8 cellular contexts compared by ENCODE assay signal in the genomic region with DNA sequence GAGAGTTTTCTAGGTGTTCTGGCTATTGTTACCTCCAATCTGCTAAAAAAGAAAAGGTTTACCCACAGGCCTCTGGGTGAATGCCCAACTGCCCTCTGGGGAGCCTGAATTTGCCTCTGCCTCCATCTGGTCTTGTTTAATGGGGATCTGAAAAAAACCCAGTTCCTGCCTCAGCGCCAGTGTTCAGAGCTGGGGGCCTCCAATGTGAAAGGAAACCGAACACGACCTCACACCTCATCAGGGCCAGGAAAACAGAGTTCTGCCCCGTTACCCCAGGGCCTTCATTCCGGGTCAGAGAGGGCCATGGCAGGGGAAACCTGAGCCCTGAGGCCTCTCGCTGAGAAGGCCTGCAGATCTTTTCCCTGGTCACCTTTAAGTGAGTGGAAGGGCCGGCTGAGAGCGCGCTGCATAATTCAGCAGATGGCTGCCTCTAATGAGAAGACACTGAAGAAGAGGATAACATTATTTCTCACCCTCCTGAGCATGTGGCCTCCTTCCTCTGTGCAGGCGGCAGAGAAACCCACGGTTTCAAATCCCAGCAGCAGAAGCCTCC. TPM values are rescaled to one million over a fixed set of nuclear protein-coding genes. Genes with fewer than 3 reads are reported as not detected.
DNase-seq lines count a peak whose midpoint lies in the region; ATAC-seq and TF ChIP-seq lines count a peak whose summit lies in the region.

No MANE protein-coding gene starts in this region.

- H3K27me3 Mint-ChIP-seq in activated naive CD4-positive, alpha-beta T cell treated with anti-CD3 and anti-CD28 coated beads, Interleukin-2, amount 50 U/mL, for 24 hours: no peaks in the 10 kb centered on the region
- H3K27me3 Mint-ChIP-seq in natural killer cell (ENCODE audit: low read depth in 2 of 2) (no peaks in the 10 kb centered on the region), Calu3 (ENCODE audit: unreplicated experiment) (no peaks in the 10 kb centered on the region)

- no peaks in the 10 kb centered on the region for H3K9me3 Mint-ChIP-seq in activated naive CD4-positive, alpha-beta T cell treated with anti-CD3 and anti-CD28 coated beads, Interleukin-2, amount 50 U/mL, for 24 hours
- no peaks in the 10 kb centered on the region for H3K9me3 Mint-ChIP-seq in natural killer cell
- H3K9me3 Mint-ChIP-seq in Calu3 (ENCODE audit: low read depth, unreplicated experiment): no peaks in the 10 kb centered on the region

- H3K4me1 Mint-ChIP-seq in activated naive CD4-positive, alpha-beta T cell treated with anti-CD3 and anti-CD28 coated beads, Interleukin-2, amount 50 U/mL, for 24 hours: peaks cover 59% of the 10 kb centered on the region
- H3K4me1 Mint-ChIP-seq in natural killer cell: peaks cover 69 to 89% of the 10 kb centered on the region in 2 donors
- H3K4me1 Mint-ChIP-seq in Calu3 (ENCODE audit: low read depth, unreplicated experiment): no peaks in the 10 kb centered on the region

- peak overlapping the region; percentile 98 for H3K27ac Mint-ChIP-seq in activated naive CD4-positive, alpha-beta T cell treated with anti-CD3 and anti-CD28 coated beads, Interleukin-2, amount 50 U/mL, for 24 hours
- H3K27ac Mint-ChIP-seq in natural killer cell (peak overlapping the region; percentile 96 to 98), Calu3 (ENCODE audit: unreplicated experiment) (no peak overlapping the region)

- 32 to 62% (median 44%) methylated on average over 11 of the region's 11 CpGs for WGBS in adipose tissue, 3 donors

- ATAC-seq in HG03442 (IDR thresholded peaks at IDR 0.05; ENCODE audit: unreplicated experiment) (peak; percentile 34), natural killer cell (peak; percentile 34 to 68 (median 55)), HG03521 (IDR thresholded peaks at IDR 0.05; ENCODE audit: unreplicated experiment) (no peak)

- intact Hi-C loops in natural killer cell (cut with micrococcal nuclease) (loop anchor here (5.0 to 10.0 kb wide), 2 partner anchors 71 to 81 kb away; a partner anchor contains a TSS), Calu3 (cut with micrococcal nuclease; ENCODE audit: unreplicated experiment) (no loop called here)

- no peak for TF ChIP-seq CTCF in natural killer cell (IDR thresholded peaks at IDR 0.05)
- TF ChIP-seq CTCF in Calu3 (IDR thresholded peaks at IDR 0.05; ENCODE audit: unreplicated experiment): no peak

- CTCF ChIA-PET in Calu3 (lab: Charles Lee): no interaction called here

- peaks cover 5% of the 10 kb centered on the region for H3K36me3 Mint-ChIP-seq in activated naive CD4-positive, alpha-beta T cell treated with anti-CD3 and anti-CD28 coated beads, Interleukin-2, amount 50 U/mL, for 24 hours
- no peaks in the 10 kb centered on the region for H3K36me3 Mint-ChIP-seq in natural killer cell
- H3K36me3 Mint-ChIP-seq in Calu3 (ENCODE audit: insufficient read depth, unreplicated experiment): no peaks in the 10 kb centered on the region

- DNase-seq in activated naive CD4-positive, alpha-beta T cell (lab: John Stamatoyannopoulos, UW): no peak
- no peak for DNase-seq in natural killer cell
- DNase-seq in NCI-H187 treated with DMSO at 0.1 percent for 48 hours (lab: John Stamatoyannopoulos, UW): no peak
- no peak for DNase-seq in Calu3

- H3K4me3 Mint-ChIP-seq in activated naive CD4-positive, alpha-beta T cell treated with anti-CD3 and anti-CD28 coated beads, Interleukin-2, amount 50 U/mL, for 24 hours: peak overlapping the region; percentile 92
- peak overlapping the region; percentile 82 for H3K4me3 Mint-ChIP-seq in natural killer cell
- H3K4me3 Mint-ChIP-seq in Calu3 (ENCODE audit: low read depth, unreplicated experiment): no peak overlapping the region

- no TSS peak for BruUV-seq in Calu3 (replicated peaks; lab: Mats Ljungman, UMichigan)

- H3K27ac ChIP-seq in adipose tissue (ENCODE audit: low read depth, low read length): peak overlapping the region; percentile 54

RNA-seq across cellular contexts. Expression of a gene that starts 6.8 kb away (rescaled TPM):
- polyA plus RNA-seq in adipose tissue: 10 to 100 TPM in 1 of 3 donors, 1 to 10 TPM in 2; 2.4 to 15.4 (median 7.6) TPM
- total RNA-seq in natural killer cell: 100 to 1,000 TPM; 138 to 202 (median 158) TPM
- total RNA-seq in Calu3 (2022): 7.7 and 8.5 TPM in 2 replicates

Comparison
In these comparisons a context has a peak if more than half of its experiments do, and no peak if none do; other contexts are left out.
1. RNA of a gene that starts 6.8 kb away (total RNA-seq): 138 to 202 TPM in natural killer cell; 7.7 to 8.5 TPM in Calu3; every median in the first group is over 10 times any median in the second.